ENCODE assay signal across 8 cellular contexts in genomic region chr5:65076251-65076869, GRCh38.
A peak's percentile ranks its signal among the peaks of the same experiment; 100 is the strongest.
DNase-seq lines count a peak whose midpoint lies in the region; ATAC-seq and TF ChIP-seq lines count a peak whose summit lies in the region.

No MANE protein-coding gene starts in this region.

- in situ Hi-C loops in G401 (cut with HindIII; ENCODE audit: low sequenced_read_pairs), result no loop called here

- peak; percentile 90 for DNase-seq in GM23338 (ENCODE audit: low spot score)
- DNase-seq in M059J (ENCODE audit: low read depth), result peak; percentile 56
- peak; percentile 53 to 66 for DNase-seq in activated CD4-positive, alpha-beta T cell treated with anti-CD3 and anti-CD28 coated beads, Interleukin-2, amount 50 U/mL, for 48 hours
- peak; percentile 60 for DNase-seq in fibroblast of gingiva (ENCODE audit: low read depth)
- DNase-seq in renal cortical epithelial cell (ENCODE audit: low read depth), result peak; percentile 30
- no peak for DNase-seq in globus pallidus (ENCODE audit: low spot score)
- DNase-seq in G401 (ENCODE audit: low spot score), result no peak

- peaks cover 25% of the 10 kb centered on the region for H3K4me1 ChIP-seq in GM23338 (ENCODE audit: insufficient read depth)

- H3K4me2 ChIP-seq in GM23338, result no peak overlapping the region

- no peaks in the 10 kb centered on the region for H3K9me2 ChIP-seq in GM23338 (ENCODE audit: insufficient read depth)

- peaks cover 41% of the 10 kb centered on the region for H3K4me1 Mint-ChIP-seq in GM23338

- H3K9me3 Mint-ChIP-seq in GM23338, result no peaks in the 10 kb centered on the region

- H3K36me3 Mint-ChIP-seq in GM23338 (ENCODE audit: low read depth), result no peaks in the 10 kb centered on the region

- H3F3A ChIP-seq in GM23338 (replicated peaks; ENCODE audit: low read depth), result no peaks in the 10 kb centered on the region

- H4K20me1 ChIP-seq in GM23338 (replicated peaks; ENCODE audit: insufficient read depth), result no peaks in the 10 kb centered on the region

- H3K4me3 Mint-ChIP-seq in GM23338, result no peak overlapping the region

- H3K27ac ChIP-seq in GM23338 (ENCODE audit: low read depth), result no peak overlapping the region

- no peak overlapping the region for H3K4me3 ChIP-seq in GM23338

- TF ChIP-seq CTCF in GM12872 (IDR thresholded peaks at IDR 0.05; ENCODE audit: insufficient read depth, low read depth, low read length) (peak; percentile 48), GM23338 (conservative IDR thresholded peaks at IDR 0.05; ENCODE audit: low read depth in 2 of 2) (peak; percentile 54 to 55)

- peak overlapping the region; percentile 1 for H2AFZ ChIP-seq in GM23338

- no peaks in the 10 kb centered on the region for H3K36me3 ChIP-seq in GM23338 (ENCODE audit: insufficient read depth)

- no peak overlapping the region for H3K27ac Mint-ChIP-seq in GM23338

- no peaks in the 10 kb centered on the region for H3K27me3 ChIP-seq in GM23338 (ENCODE audit: insufficient read depth)

- H3K79me2 ChIP-seq in GM23338 (replicated peaks; ENCODE audit: insufficient read depth), result no peaks in the 10 kb centered on the region

- ATAC-seq in GM23338, result peak; percentile 88

- H3K27me3 Mint-ChIP-seq in GM23338 (ENCODE audit: insufficient read depth, low read depth, poor library complexity), result peaks cover 2% of the 10 kb centered on the region

TF ChIP-seq in GM23338, 12 proteins besides CTCF, POLR2A, EP300 and RAD21:
- no peak for TF ChIP-seq CREB1 (CRISPR knock-in tag; IDR thresholded peaks at IDR 0.05; ENCODE audit: low read depth)
- TF ChIP-seq REST (IDR thresholded peaks at IDR 0.05; ENCODE audit: unreplicated experiment), result no peak
- no peak for TF ChIP-seq ZNF462 (CRISPR knock-in tag; IDR thresholded peaks at IDR 0.05)
- no peak for TF ChIP-seq JUNB (IDR thresholded peaks at IDR 0.05; ENCODE audit: unreplicated experiment)
- no peak for TF ChIP-seq NANOG (IDR thresholded peaks at IDR 0.05; ENCODE audit: borderline replicate concordance)
- TF ChIP-seq ETS1 (IDR thresholded peaks at IDR 0.05), result no peak
- no peak for TF ChIP-seq ZNF331 (CRISPR knock-in tag; IDR thresholded peaks at IDR 0.05; ENCODE audit: low read depth)
- no peak for TF ChIP-seq EZH2phosphoT487 (IDR thresholded peaks at IDR 0.05; ENCODE audit: unreplicated experiment)
- no peak for TF ChIP-seq ZNF114 (CRISPR knock-in tag; IDR thresholded peaks at IDR 0.05)
- no peak for TF ChIP-seq POLR2AphosphoS5 (IDR thresholded peaks at IDR 0.05; ENCODE audit: low read depth)
- TF ChIP-seq STAT1 (IDR thresholded peaks at IDR 0.05; ENCODE audit: unreplicated experiment), result no peak

Comparison
In these comparisons a context has a peak if more than half of its experiments do, and no peak if none do; other contexts are left out.
1. DNase-seq: peak in GM23338 (single experiment), M059J (single experiment), activated CD4-positive, alpha-beta T cell treated with anti-CD3 and anti-CD28 coated beads, Interleukin-2, amount 50 U/mL, for 48 hours (2 of 2), fibroblast of gingiva (single experiment) and renal cortical epithelial cell (single experiment); none in globus pallidus (single experiment) and G401 (single experiment).